Comparison of ENCODE assay signal across 13 cellular contexts in the genomic region with DNA sequence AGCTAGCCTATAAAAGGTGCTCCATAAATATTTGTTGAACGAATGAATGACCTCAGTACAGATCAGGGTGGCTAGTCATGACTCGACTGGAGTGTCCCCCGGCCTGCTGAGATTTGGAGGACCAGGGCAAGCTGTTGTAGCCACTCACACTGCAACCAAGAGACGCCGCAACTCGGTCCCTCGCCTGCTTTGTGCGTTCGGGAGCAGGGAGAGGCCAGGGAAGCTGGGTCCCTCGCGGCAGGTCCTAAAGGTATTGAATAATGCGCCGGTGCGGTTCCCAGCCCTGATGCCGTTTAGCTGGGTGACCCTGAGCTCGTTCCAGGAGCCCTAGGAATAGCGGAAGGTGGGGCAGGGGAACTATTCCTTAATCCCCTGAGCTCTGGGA. TPM values are rescaled to one million over a fixed set of nuclear protein-coding genes. Genes with fewer than 3 reads are reported as not detected.
DNase-seq lines count a peak whose midpoint lies in the region; TF ChIP-seq lines count a peak whose summit lies in the region.
"Had no signal": no experiment of that assay in that cellular context is flagged by ENCODE, and none has a peak within 500 bp of the region (broad histone marks: within the 10 kb centered on the region; RNA-seq: fewer than 3 reads in every experiment).

No MANE protein-coding gene starts in this region.

- no peaks in the 10 kb centered on the region for H3K9me3 Mint-ChIP-seq in activated CD4-positive, alpha-beta T cell treated with anti-CD3 and anti-CD28 coated beads, Interleukin-2, amount 10 ng/mL, durations not matched to agents 24 days and 14 days
- H3K9me3 Mint-ChIP-seq: activated B cell treated with CpG ODN at 0.5 μM for 24 hours; CD4-positive, alpha-beta T cell had no signal

- H3K27me3 Mint-ChIP-seq in activated CD4-positive, alpha-beta T cell treated with anti-CD3 and anti-CD28 coated beads, Interleukin-2, amount 10 ng/mL, durations not matched to agents 24 days and 14 days, result peaks cover 72% of the 10 kb centered on the region

- no peaks in the 10 kb centered on the region for H3K9me3 ChIP-seq in NT2/D1 (ENCODE audit: insufficient read depth, low read length)
- H3K9me3 ChIP-seq in right atrium auricular region, result no peaks in the 10 kb centered on the region
- no peaks in the 10 kb centered on the region for H3K9me3 ChIP-seq in ovary
- no peaks in the 10 kb centered on the region for H3K9me3 ChIP-seq in PC-9 (ENCODE audit: insufficient read depth, low read depth)
- no peaks in the 10 kb centered on the region for H3K9me3 ChIP-seq in thyroid gland

- no peak for TF ChIP-seq CTCF in AG09309 (IDR thresholded peaks at IDR 0.05; ENCODE audit: control insufficient read depth, insufficient read depth, low read depth, low read length, missing control alignments)
- no peak for TF ChIP-seq CTCF in right atrium auricular region (IDR thresholded peaks at IDR 0.05)
- no peak for TF ChIP-seq CTCF in ovary (IDR thresholded peaks at IDR 0.05)
- TF ChIP-seq CTCF in PC-9 (conservative IDR thresholded peaks at IDR 0.05), result no peak
- no peak for TF ChIP-seq CTCF in thyroid gland (IDR thresholded peaks at IDR 0.05)

- CTCF ChIA-PET in PC-9 (lab: Charles Lee), result interaction anchor here (0.5 to 1.9 kb wide), 3 partner anchors 21 to 190 kb away, joined by 5 to 11 read pairs (median 6); no protein-coding TSS in a partner anchor

- peak overlapping the region; percentile 79 for H3K9ac ChIP-seq in NT2/D1 (ENCODE audit: insufficient read length, low read depth)

- POLR2A ChIA-PET in PC-9 (lab: Charles Lee; ENCODE audit: unreplicated experiment), result interaction anchor here (0.5 kb wide), 1 partner anchor 28 kb away, joined by 14 read pairs; no protein-coding TSS in a partner anchor

- no peak overlapping the region for H3K4me3 Mint-ChIP-seq in activated CD4-positive, alpha-beta T cell treated with anti-CD3 and anti-CD28 coated beads, Interleukin-2, amount 10 ng/mL, durations not matched to agents 24 days and 14 days
- H3K4me3 Mint-ChIP-seq: CD4-positive, alpha-beta T cell had no signal

- no peaks in the 10 kb centered on the region for H3K36me3 Mint-ChIP-seq in activated CD4-positive, alpha-beta T cell treated with anti-CD3 and anti-CD28 coated beads, Interleukin-2, amount 10 ng/mL, durations not matched to agents 24 days and 14 days (ENCODE audit: low read depth)

- H3K27ac Mint-ChIP-seq in activated CD4-positive, alpha-beta T cell treated with anti-CD3 and anti-CD28 coated beads, Interleukin-2, amount 10 ng/mL, durations not matched to agents 24 days and 14 days, result no peak overlapping the region
- H3K27ac Mint-ChIP-seq: activated B cell treated with CpG ODN at 0.5 μM for 24 hours; CD4-positive, alpha-beta T cell; naive thymus-derived CD4-positive, alpha-beta T cell had no signal

- H3K4me3 ChIP-seq in AG09309 (ENCODE audit: control insufficient read depth, low read depth, low read length) (peak overlapping the region; percentile 51), NT2/D1 (ENCODE audit: insufficient read length, low read depth) (peak overlapping the region; percentile 38), right atrium auricular region (peak overlapping the region; percentile 53 to 63), ovary (peak overlapping the region; percentile 46), PC-9 (no peak overlapping the region), thyroid gland (replicated peaks in 1 of 3) (peak overlapping the region in 1 of 3 donors; percentile 54)

- WGBS in ovary, 3 donors, result 21 to 34% (median 31%) methylated on average over 17 of the region's 17 CpGs
- WGBS in thyroid gland, 2 donors, result 29 to 70% methylated on average over 1 to 13 of the region's 17 CpGs

- H3K36me3 ChIP-seq in NT2/D1 (ENCODE audit: insufficient read depth, insufficient read length, low read length) (no peaks in the 10 kb centered on the region), right atrium auricular region (no peaks in the 10 kb centered on the region), ovary (no peaks in the 10 kb centered on the region), PC-9 (ENCODE audit: low read depth) (no peaks in the 10 kb centered on the region), thyroid gland (no peaks in the 10 kb centered on the region)

- no peak overlapping the region for H3K4me2 ChIP-seq in PC-9

- H3K4me1 ChIP-seq in NT2/D1 (ENCODE audit: insufficient read depth, insufficient read length), result peaks cover 24% of the 10 kb centered on the region
- H3K4me1 ChIP-seq in right atrium auricular region, result peaks cover 0 to 21% of the 10 kb centered on the region in 2 donors
- peaks cover 4% of the 10 kb centered on the region for H3K4me1 ChIP-seq in ovary (ENCODE audit: insufficient read depth)
- peaks cover 9% of the 10 kb centered on the region; the same call in 1 of the 2 replicates for H3K4me1 ChIP-seq in PC-9 (replicated peaks; ENCODE audit: insufficient read depth)
- H3K4me1 ChIP-seq in thyroid gland, result peaks cover 11 to 21% of the 10 kb centered on the region in 2 donors

- H3K27ac ChIP-seq in right atrium auricular region (no peak overlapping the region), ovary (peak overlapping the region; percentile 57 to 63), PC-9 (no peak overlapping the region), thyroid gland (no peak overlapping the region)

- H3F3A ChIP-seq in PC-9 (ENCODE audit: insufficient read depth, low read depth), result no peaks in the 10 kb centered on the region

- no peaks in the 10 kb centered on the region for H4K20me1 ChIP-seq in PC-9 (ENCODE audit: insufficient read depth)

- TF ChIP-seq POLR2A in ovary (IDR thresholded peaks at IDR 0.05), result no peak
- TF ChIP-seq POLR2A in thyroid gland (IDR thresholded peaks at IDR 0.05), result no peak
- no peak for TF ChIP-seq POLR2A in erythroblast (IDR thresholded peaks at IDR 0.05; ENCODE audit: low read length)

- H3K9me2 ChIP-seq in PC-9 (ENCODE audit: insufficient read depth), result no peaks in the 10 kb centered on the region

- BruUV-seq in PC-9 (replicated peaks; lab: Mats Ljungman, UMichigan), result no TSS peak

- no peak overlapping the region for H2AFZ ChIP-seq in PC-9

- no peak for TF ChIP-seq EP300 in ovary (IDR thresholded peaks at IDR 0.05)

- DNase-seq in AG09309 (ENCODE audit: low read depth), result no peak
- no peak for DNase-seq in NT2/D1 (ENCODE audit: low read depth, low spot score)
- no peak for DNase-seq in right atrium auricular region (ENCODE audit: low spot score)
- DNase-seq in ovary, result peak in 1 of 5 donors; percentile 47
- DNase-seq in PC-9, result no peak
- DNase-seq in thyroid gland, result no peak
- DNase-seq in erythroblast (lab: John Stamatoyannopoulos, UW), result no peak
- no peak for DNase-seq in activated CD4-positive, alpha-beta T cell treated with anti-CD3 and anti-CD28 coated beads, Interleukin-2, amount 10 ng/mL, durations not matched to agents 24 days and 14 days
- DNase-seq: activated B cell treated with CpG ODN at 0.5 μM for 24 hours; activated naive CD4-positive, alpha-beta T cell treated with Interleukin-2 at 50 U/mL for 16 hours; CD4-positive, alpha-beta T cell; naive thymus-derived CD4-positive, alpha-beta T cell had no signal

- no peaks in the 10 kb centered on the region for H3K79me2 ChIP-seq in PC-9 (ENCODE audit: low read depth)

- intact Hi-C loops in ovary (cut with DNase I), result no loop called here
- intact Hi-C loops in PC-9 (cut with micrococcal nuclease; ENCODE audit: unreplicated experiment), result no loop called here
- intact Hi-C loops in thyroid gland (cut with DNase I), result no loop called here
- intact Hi-C loops in activated CD4-positive, alpha-beta T cell treated with anti-CD3 and anti-CD28 coated beads, Interleukin-2, amount 10 ng/mL, durations not matched to agents 24 days and 14 days (cut with micrococcal nuclease), result no loop called here

- peaks cover 6% of the 10 kb centered on the region for H3K27me3 ChIP-seq in NT2/D1 (ENCODE audit: insufficient read depth, insufficient read length)
- H3K27me3 ChIP-seq in right atrium auricular region, result no peaks in the 10 kb centered on the region
- no peaks in the 10 kb centered on the region for H3K27me3 ChIP-seq in ovary
- H3K27me3 ChIP-seq in PC-9 (ENCODE audit: insufficient read depth, low read depth), result peaks cover 4% of the 10 kb centered on the region; the same call in 1 of the 2 replicates
- H3K27me3 ChIP-seq in thyroid gland, result no peaks in the 10 kb centered on the region

- peaks cover 13% of the 10 kb centered on the region for H3K4me1 Mint-ChIP-seq in activated CD4-positive, alpha-beta T cell treated with anti-CD3 and anti-CD28 coated beads, Interleukin-2, amount 10 ng/mL, durations not matched to agents 24 days and 14 days

RNA-seq across cellular contexts. Expression of gene IGDCC4, which starts 1.8 kb away (rescaled TPM):
- total RNA-seq in right atrium auricular region (1 to 10 TPM in 1 of 2 donors, under 1 TPM in 1; 0.86 to 2.3 TPM), ovary (10 to 100 TPM in 5 of 7 donors, 1 to 10 TPM in 2; 5.4 to 40.4 (median 17.1) TPM), PC-9 (2021) (0.10 and 0.31 TPM in 2 replicates), thyroid gland (10 to 100 TPM in 3 of 4 donors, 1 to 10 TPM in 1; 4.6 to 15.9 (median 10.6) TPM)
- polyA plus RNA-seq in ovary, result 10 to 100 TPM; 10.8 to 12.8 TPM
- 0.19 and 0.26 TPM in 2 replicates for total RNA-seq in activated CD4-positive, alpha-beta T cell treated with anti-CD3 and anti-CD28 coated beads, Interleukin-2, amount 10 ng/mL, durations not matched to agents 24 days and 14 days
- total RNA-seq: activated B cell treated with CpG ODN at 0.5 μM for 24 hours; CD4-positive, alpha-beta T cell had no signal

RNA-seq across cellular contexts. Expression of gene IGDCC3, which starts 43.2 kb away (rescaled TPM):
- not detected for total RNA-seq in right atrium auricular region
- 1 to 10 TPM in 4 of 7 donors, under 1 TPM in 3; 0.11 to 1.8 (median 1.2) TPM for total RNA-seq in ovary
- under 1 TPM; 0.47 to 0.48 TPM for polyA plus RNA-seq in ovary
- 0.22 and 0.38 TPM in 2 replicates for total RNA-seq in PC-9 (2021)
- total RNA-seq in thyroid gland, result 1 to 10 TPM in 1 of 4 donors, under 1 TPM in 3; 0.22 to 1.5 (median 0.61) TPM
- total RNA-seq in activated CD4-positive, alpha-beta T cell treated with anti-CD3 and anti-CD28 coated beads, Interleukin-2, amount 10 ng/mL, durations not matched to agents 24 days and 14 days, result not detected in 2 replicates
- total RNA-seq: activated B cell treated with CpG ODN at 0.5 μM for 24 hours; CD4-positive, alpha-beta T cell; M059J; naive thymus-derived CD4-positive, alpha-beta T cell had no signal
- polyA plus RNA-seq: naive thymus-derived CD4-positive, alpha-beta T cell had no signal

Comparison
In these comparisons a context has a peak if more than half of its experiments do, and no peak if none do; other contexts are left out.
1. H3K27ac ChIP-seq: peak in ovary (2 of 2); none in right atrium auricular region (0 of 2), PC-9 (single experiment) and thyroid gland (0 of 3).